Comparison of ENCODE assay signal across 22 cellular contexts in the genomic region with DNA sequence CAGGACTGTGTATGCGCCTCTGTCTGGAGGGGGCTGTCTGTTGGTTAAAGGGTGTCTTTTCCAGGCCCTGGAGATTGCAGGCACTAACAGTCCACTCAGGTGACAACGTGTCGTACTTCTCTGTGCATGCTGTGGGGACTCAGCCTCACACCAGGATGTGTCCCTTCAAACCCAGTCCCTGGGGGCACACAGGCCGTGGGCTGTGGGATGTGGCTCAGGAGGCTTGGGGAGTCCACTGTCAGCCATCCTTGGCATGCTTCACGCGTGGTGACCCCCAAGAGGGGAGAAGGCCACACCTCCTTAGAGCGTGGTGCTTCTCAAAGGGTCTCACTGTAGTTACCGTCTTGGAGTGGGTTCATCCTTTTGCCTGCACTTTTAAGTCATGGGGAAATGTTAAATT.
"Had no signal": no experiment of that assay in that cellular context is flagged by ENCODE, and none has a peak within 500 bp of the region (broad histone marks: within the 10 kb centered on the region; RNA-seq: fewer than 3 reads in every experiment).

No MANE protein-coding gene starts in this region.

- H3K9me3 ChIP-seq: gastrocnemius medialis, heart right ventricle, lower lobe of right lung, psoas muscle, SJSA1, testis, upper lobe of left lung had no signal

- H3K36me3 ChIP-seq: cardiac muscle cell, gastrocnemius medialis, heart right ventricle, lower lobe of right lung, SJSA1, upper lobe of left lung had no signal

- H3K4me1 ChIP-seq: SJSA1 had no signal

- ATAC-seq: activated CD4-positive, alpha-beta T cell treated with anti-CD3 and anti-CD28 coated beads for 36 hours; activated T-cell treated with anti-CD3 and anti-CD28 coated beads, Interleukin-2, amount 50 U/mL, for 4 hours; gastrocnemius medialis; heart right ventricle; lower lobe of right lung; naive thymus-derived CD8-positive, alpha-beta T cell; psoas muscle; right cardiac atrium; stimulated activated memory B cell treated with anti-CD40 and anti-IgM and Interleukin-4, amounts not matched to agents 10 μg/mL and 1 μg/mL and 100 μg/mL, for 72 hours had no signal

- H3K27ac ChIP-seq: cardiac muscle cell, heart right ventricle, lower lobe of right lung, psoas muscle, SJSA1, testis, upper lobe of left lung had no signal

- H3K4me3 ChIP-seq: cardiac muscle cell, gastrocnemius medialis, heart right ventricle, lower lobe of right lung, psoas muscle, SJSA1, testis had no signal

- DNase-seq: activated B cell treated with CpG ODN at 0.5 μM for 24 hours; activated CD4-positive, alpha-beta T cell treated with anti-CD3 and anti-CD28 coated beads for 36 hours; activated CD4-positive, alpha-beta T cell treated with anti-CD3 and anti-CD28 coated beads, Interleukin-2, amount 50 U/mL, for 48 hours; activated CD8-positive, alpha-beta memory T cell treated with anti-CD3 and anti-CD28 coated beads, Interleukin-2, amount 50 U/mL, for 48 hours; activated naive CD4-positive, alpha-beta T cell; activated naive CD8-positive, alpha-beta T cell treated with anti-CD3 and anti-CD28 coated beads for 36 hours; activated T-cell treated with anti-CD3 and anti-CD28 coated beads, Interleukin-2, amount 50 U/mL, for 4 hours; dermis blood vessel endothelial cell; effector CD8-positive, alpha-beta T cell; gastrocnemius medialis; heart right ventricle; lower lobe of right lung; naive thymus-derived CD8-positive, alpha-beta T cell; stimulated activated CD4-positive, alpha-beta T cell treated with anti-CD3 and anti-CD28 coated beads, Interleukin-1b, Interleukin-23, amount 100 ng/mL, for 48 hours; T-helper 9 cell; testis; upper lobe of left lung had no signal

- H3K27me3 ChIP-seq: cardiac muscle cell, gastrocnemius medialis, SJSA1, testis, upper lobe of left lung had no signal
